ENCODE assay signal across 9 cellular contexts in genomic region chr10:82796510-82796909, GRCh38.
DNase-seq lines count a peak whose midpoint lies in the region; TF ChIP-seq lines count a peak whose summit lies in the region.
"Had no signal": no experiment of that assay in that cellular context is flagged by ENCODE, and none has a peak within 500 bp of the region (broad histone marks: within the 10 kb centered on the region; RNA-seq: fewer than 3 reads in every experiment).

No MANE protein-coding gene starts in this region.

- POLR2A ChIA-PET in AG04450 (lab: Yijun Ruan, JAX) = no interaction called here

- H3K27me3 ChIP-seq in AG04450 (ENCODE audit: control insufficient read depth, insufficient read depth, low read length) = no peaks in the 10 kb centered on the region
- H3K27me3 ChIP-seq in H7 (ENCODE audit: control insufficient read depth, insufficient read depth, low read length) = no peaks in the 10 kb centered on the region

- DNase-seq in AG04450 (ENCODE audit: low read depth, low spot score) (no peak), SK-MEL-5 (ENCODE audit: low read depth, low spot score) (peak; percentile 16), fibroblast of the aortic adventitia (ENCODE audit: low read depth) (peak; percentile 18), NCI-H2227 (lab: John Stamatoyannopoulos, UW; ENCODE audit: unreplicated experiment) (no peak), NCI-H526 (lab: John Stamatoyannopoulos, UW) (no peak), H7 (no peak)
- no peak for DNase-seq in activated CD4-positive, alpha-beta T cell treated with anti-CD3 and anti-CD28 coated beads, Interleukin-2, amount 50 U/mL, for 1 hour
- DNase-seq: activated naive CD4-positive, alpha-beta T cell treated with anti-CD3 and anti-CD28 coated beads, Interleukin-2, amount 50 U/mL, for 16 hours had no signal

- CTCF ChIA-PET in AG04450 (lab: Charles Lee) = interaction anchor here (1.3 to 1.6 kb wide), 3 partner anchors 173 to 1076 kb away, joined by 4 to 13 read pairs (median 5); no protein-coding TSS in a partner anchor

- no peaks in the 10 kb centered on the region; the same call in 1 of the 2 replicates for H3K9me3 ChIP-seq in AG04450 (ENCODE audit: control insufficient read depth, insufficient read depth, low read length)

- TF ChIP-seq CTCF in AG04450 (IDR thresholded peaks at IDR 0.05; ENCODE audit: low read depth, low read length) (peak; percentile 30), GM12874 (IDR thresholded peaks at IDR 0.05; ENCODE audit: insufficient read depth, low read depth, low read length) (0 out of 2 replicates have a peak, but pooled peaks have one; percentile 15), fibroblast of the aortic adventitia (IDR thresholded peaks at IDR 0.05; ENCODE audit: insufficient read depth, low read length) (peak; percentile 38)

- H3K4me3 ChIP-seq in AG04450 (ENCODE audit: low read depth, low read length) (no peak overlapping the region), fibroblast of the aortic adventitia (ENCODE audit: low read depth, low read length) (no peak overlapping the region), H7 (ENCODE audit: insufficient read depth, low read depth, low read length) (no peak overlapping the region)

- no peaks in the 10 kb centered on the region for H3K36me3 ChIP-seq in H7 (replicated peaks; ENCODE audit: control insufficient read depth, insufficient read depth, low read length)

- in situ Hi-C loops in SK-MEL-5 (cut with HindIII; ENCODE audit: low pct_unique_long_range_greater_than_20kb, low sequenced_read_pairs) = no loop called here

- no peak overlapping the region for H3K27ac ChIP-seq in AG04450 (ENCODE audit: low read depth, low read length)

Comparison
In these comparisons a context has a peak if more than half of its experiments do, and no peak if none do; other contexts are left out.
1. DNase-seq: peak in SK-MEL-5 (single experiment) and fibroblast of the aortic adventitia (single experiment); none in AG04450 (single experiment), NCI-H2227 (single experiment), NCI-H526 (0 of 2), activated CD4-positive, alpha-beta T cell treated with anti-CD3 and anti-CD28 coated beads, Interleukin-2, amount 50 U/mL, for 1 hour (single experiment) and H7 (single experiment).
2. Peak in every context shown above with its lines, with median percentiles within 50 percentile points of each other: CTCF ChIP-seq.